ENCODE assay signal across 35 cellular contexts in the genomic region with DNA sequence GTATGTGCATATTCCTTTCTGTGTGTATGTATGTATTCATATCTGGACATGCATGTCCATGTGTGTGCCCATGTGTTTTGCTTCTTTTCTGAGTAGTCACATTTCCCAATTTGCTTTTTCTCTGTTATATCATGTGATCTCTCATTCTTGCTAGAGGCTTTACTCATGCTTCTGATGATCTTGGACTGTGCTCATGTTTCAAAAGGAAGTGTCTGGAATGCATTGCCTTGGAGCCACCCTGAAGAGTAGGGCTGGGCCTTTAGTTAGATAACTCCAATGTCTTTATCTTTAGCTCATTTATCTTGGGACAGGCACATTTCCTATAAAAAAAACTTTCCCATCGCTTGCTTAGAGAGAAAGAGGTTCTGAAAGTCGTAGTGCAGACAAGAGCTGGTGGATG.
"Had no signal": no experiment of that assay in that cellular context is flagged by ENCODE, and none has a peak within 500 bp of the region (broad histone marks: within the 10 kb centered on the region; RNA-seq: fewer than 3 reads in every experiment).

No MANE protein-coding gene starts in this region.

- H3K27me3 Mint-ChIP-seq: activated B cell treated with CpG ODN at 0.5 μM for 24 hours; activated CD4-positive, alpha-beta memory T cell treated with anti-CD3 and anti-CD28 coated beads, Interleukin-2, amount 10 ng/mL, durations not matched to agents 7 days and 5 days; activated CD8-positive, alpha-beta memory T cell treated with anti-CD3 and anti-CD28 coated beads, Interleukin-2, amount 10 ng/mL, durations not matched to agents 7 days and 5 days; activated naive CD4-positive, alpha-beta T cell treated with anti-CD3 and anti-CD28 coated beads, Interleukin-2, amount 10 ng/mL, durations not matched to agents 7 days and 5 days; activated naive CD8-positive, alpha-beta T cell treated with anti-CD3 and anti-CD28 coated beads for 36 hours had no signal

- DNase-seq: activated B cell treated with CpG ODN at 0.5 μM for 24 hours; activated CD4-positive, alpha-beta memory T cell treated with anti-CD3 and anti-CD28 coated beads, Interleukin-2, amount 10 ng/mL, durations not matched to agents 7 days and 5 days; activated CD4-positive, alpha-beta T cell treated with anti-CD3 and anti-CD28 coated beads for 1 hour; activated CD4-positive, alpha-beta T cell treated with anti-CD3 and anti-CD28 coated beads for 48 hours; activated CD8-positive, alpha-beta memory T cell treated with anti-CD3 and anti-CD28 coated beads for 24 hours; activated CD8-positive, alpha-beta memory T cell treated with anti-CD3 and anti-CD28 coated beads, Interleukin-2, amount 10 ng/mL, durations not matched to agents 7 days and 5 days; activated CD8-positive, alpha-beta memory T cell treated with anti-CD3 and anti-CD28 coated beads, Interleukin-2, amount 50 U/mL, for 48 hours; activated effector memory CD4-positive, alpha-beta T cell treated with Interleukin-2 at 50 U/mL for 16 hours; activated naive CD4-positive, alpha-beta T cell treated with anti-CD3 and anti-CD28 coated beads, Interleukin-2, amount 10 ng/mL, durations not matched to agents 7 days and 5 days; activated naive CD8-positive, alpha-beta T cell treated with anti-CD3 and anti-CD28 coated beads for 36 hours; activated T-cell treated with anti-CD3 and anti-CD28 coated beads, Interleukin-2, amount 50 U/mL, for 48 hours; amygdala; body of pancreas; caudate nucleus; Karpas-422; KBM-7; MG63; NCI-H1048; NCI-H1105 treated with DMSO at 0.1 percent for 48 hours; NCI-H1436; NCI-H1694; NCI-H1930; NCI-H2081 treated with DMSO at 0.1 percent for 48 hours; NCI-H345; NCI-H524 treated with DMSO at 0.1 percent for 48 hours; PC-3; Peyer's patch; RPMI8226; SW 1271; T-helper 1 cell; T-helper 2 cell; T-helper 9 cell had no signal

- H3K27me3 ChIP-seq: ascending aorta, body of pancreas, breast epithelium, MG63, Peyer's patch had no signal

- H3K4me3 ChIP-seq: ascending aorta, body of pancreas, breast epithelium, MG63, Peyer's patch had no signal

- H3K27ac Mint-ChIP-seq: activated B cell treated with CpG ODN at 0.5 μM for 24 hours; activated CD4-positive, alpha-beta memory T cell treated with anti-CD3 and anti-CD28 coated beads, Interleukin-2, amount 10 ng/mL, durations not matched to agents 7 days and 5 days; activated CD8-positive, alpha-beta memory T cell treated with anti-CD3 and anti-CD28 coated beads, Interleukin-2, amount 10 ng/mL, durations not matched to agents 7 days and 5 days; activated naive CD4-positive, alpha-beta T cell treated with anti-CD3 and anti-CD28 coated beads, Interleukin-2, amount 10 ng/mL, durations not matched to agents 7 days and 5 days; activated naive CD8-positive, alpha-beta T cell treated with anti-CD3 and anti-CD28 coated beads for 36 hours had no signal

- ATAC-seq: activated CD8-positive, alpha-beta memory T cell treated with anti-CD3 and anti-CD28 coated beads, Interleukin-2, amount 10 ng/mL, durations not matched to agents 7 days and 5 days; body of pancreas; PC-3 had no signal

- H3K9me3 ChIP-seq: ascending aorta, body of pancreas, breast epithelium, Peyer's patch had no signal

- H3K27ac ChIP-seq: ascending aorta, body of pancreas, breast epithelium, Peyer's patch, VCaP had no signal

- H3K4me3 Mint-ChIP-seq: activated B cell treated with CpG ODN at 0.5 μM for 24 hours; activated CD4-positive, alpha-beta memory T cell treated with anti-CD3 and anti-CD28 coated beads, Interleukin-2, amount 10 ng/mL, durations not matched to agents 7 days and 5 days; activated CD8-positive, alpha-beta memory T cell treated with anti-CD3 and anti-CD28 coated beads, Interleukin-2, amount 10 ng/mL, durations not matched to agents 7 days and 5 days; activated naive CD4-positive, alpha-beta T cell treated with anti-CD3 and anti-CD28 coated beads, Interleukin-2, amount 10 ng/mL, durations not matched to agents 7 days and 5 days; activated naive CD8-positive, alpha-beta T cell treated with anti-CD3 and anti-CD28 coated beads for 36 hours had no signal

- H3K36me3 ChIP-seq: ascending aorta, breast epithelium, MG63, Peyer's patch had no signal

- H3K36me3 Mint-ChIP-seq: activated CD8-positive, alpha-beta memory T cell treated with anti-CD3 and anti-CD28 coated beads, Interleukin-2, amount 10 ng/mL, durations not matched to agents 7 days and 5 days; activated naive CD4-positive, alpha-beta T cell treated with anti-CD3 and anti-CD28 coated beads, Interleukin-2, amount 10 ng/mL, durations not matched to agents 7 days and 5 days; activated naive CD8-positive, alpha-beta T cell treated with anti-CD3 and anti-CD28 coated beads for 36 hours had no signal

- H3K4me1 ChIP-seq: ascending aorta, breast epithelium, Peyer's patch had no signal

- H3K4me1 Mint-ChIP-seq: activated B cell treated with CpG ODN at 0.5 μM for 24 hours; activated CD4-positive, alpha-beta memory T cell treated with anti-CD3 and anti-CD28 coated beads, Interleukin-2, amount 10 ng/mL, durations not matched to agents 7 days and 5 days; activated CD8-positive, alpha-beta memory T cell treated with anti-CD3 and anti-CD28 coated beads, Interleukin-2, amount 10 ng/mL, durations not matched to agents 7 days and 5 days; activated naive CD4-positive, alpha-beta T cell treated with anti-CD3 and anti-CD28 coated beads, Interleukin-2, amount 10 ng/mL, durations not matched to agents 7 days and 5 days; activated naive CD8-positive, alpha-beta T cell treated with anti-CD3 and anti-CD28 coated beads for 36 hours had no signal
